Comparison of ENCODE assay signal across 11 cellular contexts in genomic region chr9:121741198-121741918, GRCh38.
DNase-seq lines count a peak whose midpoint lies in the region; ATAC-seq lines count a peak whose summit lies in the region.
"Had no signal": no experiment of that assay in that cellular context is flagged by ENCODE, and none has a peak within 500 bp of the region (broad histone marks: within the 10 kb centered on the region; RNA-seq: fewer than 3 reads in every experiment).

No MANE protein-coding gene starts in this region.

- no peak overlapping the region; the same call in 1 of the 2 replicates for H3K9ac ChIP-seq in BLaER1
- no peak overlapping the region for H3K9ac ChIP-seq in HUES64 (ENCODE audit: low read depth, low read length)
- H3K9ac ChIP-seq in mucosa of rectum (ENCODE audit: low read depth in 1 of 2, low read length in 2 of 2): peak overlapping the region in 1 of 2 donors; percentile 45

- H3K9me3 ChIP-seq in BLaER1 (no peaks in the 10 kb centered on the region), HUES64 (ENCODE audit: insufficient read depth, low read depth, low read length) (no peaks in the 10 kb centered on the region), mucosa of rectum (ENCODE audit: control insufficient read depth in 2 of 2, low read length in 2 of 2) (no peaks in the 10 kb centered on the region)

- H3K27me3 ChIP-seq in BLaER1: no peaks in the 10 kb centered on the region
- no peaks in the 10 kb centered on the region for H3K27me3 ChIP-seq in HUES64 (ENCODE audit: insufficient read depth, low read length)
- H3K27me3 ChIP-seq in mucosa of rectum (ENCODE audit: control insufficient read depth in 2 of 2, insufficient read depth in 2 of 2, low read length in 2 of 2): no peaks in the 10 kb centered on the region

- 79% methylated on average over 11 of the region's 11 CpGs for WGBS in HUES64

- H3K4me2 ChIP-seq in BLaER1: 0 out of 2 replicates have a peak overlapping the region, but pooled peaks have one; percentile 13

- no peak for ATAC-seq in GM18873 (IDR thresholded peaks at IDR 0.05; ENCODE audit: low FRiP score, unreplicated experiment)
- no peak for ATAC-seq in GM18861 (IDR thresholded peaks at IDR 0.05; ENCODE audit: unreplicated experiment)
- ATAC-seq: Panc1 had no signal

- H3K4me1 ChIP-seq in BLaER1: peaks cover 84% of the 10 kb centered on the region
- peaks cover 64% of the 10 kb centered on the region for H3K4me1 ChIP-seq in HUES64 (ENCODE audit: insufficient read depth, low read length)
- H3K4me1 ChIP-seq in mucosa of rectum (ENCODE audit: control insufficient read depth in 2 of 2, insufficient read depth in 2 of 2, low read length in 2 of 2): peaks cover 64 to 80% of the 10 kb centered on the region in 2 donors

- H3K4me3 ChIP-seq in BLaER1: no peak overlapping the region
- no peak overlapping the region for H3K4me3 ChIP-seq in HUES64 (ENCODE audit: low read length)
- no peak overlapping the region for H3K4me3 ChIP-seq in mucosa of rectum (ENCODE audit: low read length in 2 of 2)

- no peaks in the 10 kb centered on the region for H3K36me3 ChIP-seq in BLaER1
- no peaks in the 10 kb centered on the region for H3K36me3 ChIP-seq in HUES64 (ENCODE audit: insufficient read depth, low read length)
- H3K36me3 ChIP-seq in mucosa of rectum (ENCODE audit: control insufficient read depth in 2 of 2, insufficient read depth in 2 of 2, low read length in 2 of 2): peaks cover 0 to 4% of the 10 kb centered on the region in 2 donors

- H4K20me1 ChIP-seq in BLaER1: peaks cover 85% of the 10 kb centered on the region

- H3K27ac ChIP-seq in BLaER1 (peak overlapping the region; percentile 27; the same call in 1 of the 2 replicates), HUES64 (ENCODE audit: low read depth, low read length) (0 out of 2 replicates have a peak overlapping the region, but pooled peaks have one; percentile 25), mucosa of rectum (ENCODE audit: low read depth in 2 of 2, low read length in 2 of 2) (peak overlapping the region; percentile 20 to 65)

- peak; percentile 78 for DNase-seq in cerebellar cortex (ENCODE audit: low spot score)
- DNase-seq in stimulated activated CD8-positive, alpha-beta memory T cell treated with anti-CD3 and anti-CD28 coated beads, Interleukin-4, amount 100 ng/mL, for 48 hours: no peak
- no peak for DNase-seq in NCI-H526 (lab: John Stamatoyannopoulos, UW)
- DNase-seq: AML-193, NCI-H1930 had no signal
